In genomic region chr1:233431753-233432403, GRCh38 we compare ENCODE assay signal across 29 cellular contexts.
"Had no signal": no experiment of that assay in that cellular context is flagged by ENCODE, and none has a peak within 500 bp of the region (broad histone marks: within the 10 kb centered on the region; RNA-seq: fewer than 3 reads in every experiment).

No MANE protein-coding gene starts in this region.

- ATAC-seq: left colon; left lung; lower lobe of right lung; naive thymus-derived CD8-positive, alpha-beta T cell; pancreas; right cardiac atrium; stimulated activated naive B cell treated with anti-CD40 and anti-IgM and Interleukin-4, amounts not matched to agents 10 μg/mL and 1 μg/mL and 100 μg/mL, for 72 hours; stimulated activated naive CD8-positive, alpha-beta T cell treated with anti-CD3 and anti-CD28 coated beads, Interleukin-15, Interleukin-2, amounts not matched to agents 100 U/mL and 50 U/mL, for 24 hours had no signal

- H3K27ac ChIP-seq: left lung, lower lobe of right lung, pancreas, prostate gland, sigmoid colon, stomach, testis, thyroid gland, transverse colon, upper lobe of left lung, vagina had no signal

- H3K4me1 ChIP-seq: left lung, lower lobe of right lung, pancreas, prostate gland, sigmoid colon, stomach, thyroid gland, transverse colon, upper lobe of left lung, vagina had no signal

- H3K4me3 ChIP-seq: left lung, lower lobe of right lung, pancreas, prostate gland, sigmoid colon, stomach, testis, thyroid gland, transverse colon, upper lobe of left lung, vagina had no signal

- FAIRE-seq: islet of Langerhans, kidney, pancreas had no signal

- DNase-seq: hypothalamus; immature natural killer cell; kidney; left colon; left lung; lower lobe of right lung; mammary epithelial cell; mesenchymal stem cell; naive thymus-derived CD8-positive, alpha-beta T cell; nucleus accumbens; pancreas; posterior cingulate gyrus; retina; right cardiac atrium; sigmoid colon; stimulated activated CD4-positive, alpha-beta T cell treated with anti-CD3 and anti-CD28 coated beads, Interleukin-12 subunit alpha, Interleukin-12 subunit beta, amount 100 ng/mL, for 4 hours; stimulated activated CD4-positive, alpha-beta T cell treated with anti-CD3 and anti-CD28 coated beads, Interleukin-15, amount 100 ng/mL, for 24 hours; stimulated activated CD4-positive, alpha-beta T cell treated with anti-CD3 and anti-CD28 coated beads, Interleukin-2, amount 100 ng/mL, for 24 hours; stimulated activated CD4-positive, alpha-beta T cell treated with anti-CD3 and anti-CD28 coated beads, Interleukin-4, amount 100 ng/mL, for 1 hour; stimulated activated naive B cell treated with anti-CD40 and anti-IgM and Interleukin-4, amounts not matched to agents 10 μg/mL and 1 μg/mL and 100 μg/mL, for 72 hours; stimulated activated naive CD8-positive, alpha-beta T cell treated with anti-CD3 and anti-CD28 coated beads, Interleukin-15, Interleukin-2, amounts not matched to agents 100 U/mL and 50 U/mL, for 24 hours; stomach; testis; thyroid gland; transverse colon; upper lobe of left lung had no signal

- H3K9me3 ChIP-seq: left lung, lower lobe of right lung, pancreas, prostate gland, sigmoid colon, stomach, testis, thyroid gland, transverse colon, upper lobe of left lung, vagina had no signal

- H3K36me3 ChIP-seq: left lung, lower lobe of right lung, pancreas, prostate gland, sigmoid colon, stomach, thyroid gland, transverse colon, upper lobe of left lung, vagina had no signal

- H3K27me3 ChIP-seq: left lung, pancreas, testis, thyroid gland, transverse colon, upper lobe of left lung, vagina had no signal
